ENCODE assay signal across 27 cellular contexts in genomic region chr5:100867039-100867562, GRCh38. TPM values are rescaled to one million over a fixed set of nuclear protein-coding genes. Genes with fewer than 3 reads are reported as not detected.
DNase-seq lines count a peak whose midpoint lies in the region; ATAC-seq and TF ChIP-seq lines count a peak whose summit lies in the region.
"Had no signal": no experiment of that assay in that cellular context is flagged by ENCODE, and none has a peak within 500 bp of the region (broad histone marks: within the 10 kb centered on the region; RNA-seq: fewer than 3 reads in every experiment).

No MANE protein-coding gene starts in this region.

- H4K20me1 ChIP-seq in SK-N-SH (ENCODE audit: insufficient read depth) = no peaks in the 10 kb centered on the region

- ATAC-seq in SK-N-SH treated with all-trans-retinoic acid at 6 μM for 48 hours (no peak), GM18868 (IDR thresholded peaks at IDR 0.05; ENCODE audit: unreplicated experiment) (no peak), HG03521 (IDR thresholded peaks at IDR 0.05; ENCODE audit: unreplicated experiment) (no peak)
- ATAC-seq in activated T-cell treated with anti-CD3 and anti-CD28 coated beads, Interleukin-2, amount 50 U/mL, for 72 hours (replicated peaks in 1 of 2) = no peak
- ATAC-seq in activated T-cell treated with anti-CD3 and anti-CD28 coated beads, Interleukin-2, amount 50 U/mL, for 4 hours = no peak
- no peak for ATAC-seq in activated naive CD8-positive, alpha-beta T cell treated with anti-CD3 and anti-CD28 coated beads, Interleukin-2, amount 50 U/mL, for 24 hours
- peak; percentile 67 for ATAC-seq in stimulated activated effector memory CD8-positive, alpha-beta T cell treated with anti-CD3 and anti-CD28 coated beads, Interleukin-12 subunit alpha, Interleukin-12 subunit beta, amount 100 ng/mL, for 72 hours
- ATAC-seq: HepG2 had no signal

- H2AFZ ChIP-seq in SK-N-SH (ENCODE audit: low read depth) = 0 out of 2 replicates have a peak overlapping the region, but pooled peaks have one; percentile 18

- H3F3A ChIP-seq in SK-N-SH (replicated peaks; ENCODE audit: insufficient read depth) = no peaks in the 10 kb centered on the region

- H3K4me3 Mint-ChIP-seq in activated T-cell treated with anti-CD3 and anti-CD28 coated beads, Interleukin-2, amount 50 U/mL, for 72 hours = peak overlapping the region in 1 of 2 donors; percentile 18
- no peak overlapping the region for H3K4me3 Mint-ChIP-seq in activated T-cell treated with anti-CD3 and anti-CD28 coated beads, Interleukin-2, amount 50 U/mL, for 4 hours
- H3K4me3 Mint-ChIP-seq in activated naive CD8-positive, alpha-beta T cell treated with anti-CD3 and anti-CD28 coated beads, Interleukin-2, amount 50 U/mL, for 24 hours = no peak overlapping the region
- H3K4me3 Mint-ChIP-seq in stimulated activated effector memory CD8-positive, alpha-beta T cell treated with anti-CD3 and anti-CD28 coated beads, Interleukin-12 subunit alpha, Interleukin-12 subunit beta, amount 100 ng/mL, for 72 hours = no peak overlapping the region
- H3K4me3 Mint-ChIP-seq: CD14-positive monocyte; CD8-positive, alpha-beta memory T cell had no signal

- H3K36me3 Mint-ChIP-seq in activated T-cell treated with anti-CD3 and anti-CD28 coated beads, Interleukin-2, amount 50 U/mL, for 72 hours (ENCODE audit: insufficient read depth in 2 of 2) = peaks cover 21 to 42% of the 10 kb centered on the region in 2 donors
- peaks cover 36% of the 10 kb centered on the region for H3K36me3 Mint-ChIP-seq in activated T-cell treated with anti-CD3 and anti-CD28 coated beads, Interleukin-2, amount 50 U/mL, for 4 hours (ENCODE audit: insufficient read depth)
- H3K36me3 Mint-ChIP-seq in activated naive CD8-positive, alpha-beta T cell treated with anti-CD3 and anti-CD28 coated beads, Interleukin-2, amount 50 U/mL, for 24 hours (ENCODE audit: low read depth) = peaks cover 71% of the 10 kb centered on the region
- peaks cover 79% of the 10 kb centered on the region for H3K36me3 Mint-ChIP-seq in stimulated activated effector memory CD8-positive, alpha-beta T cell treated with anti-CD3 and anti-CD28 coated beads, Interleukin-12 subunit alpha, Interleukin-12 subunit beta, amount 100 ng/mL, for 72 hours

- 12% methylated on average over 3 of the region's 3 CpGs for WGBS in SK-N-SH (ENCODE audit: low lambda C conversion rate)

- H3K4me3 ChIP-seq in SK-N-SH (ENCODE audit: low read depth in 2 of 2, low read length in 1 of 2) = no peak overlapping the region

- CTCF ChIA-PET in SK-N-SH (lab: Yijun Ruan, JAX) = no interaction called here

- peaks cover 71% of the 10 kb centered on the region for H3K4me1 Mint-ChIP-seq in activated T-cell treated with anti-CD3 and anti-CD28 coated beads, Interleukin-2, amount 50 U/mL, for 72 hours (ENCODE audit: low read depth)
- peaks cover 41% of the 10 kb centered on the region for H3K4me1 Mint-ChIP-seq in activated T-cell treated with anti-CD3 and anti-CD28 coated beads, Interleukin-2, amount 50 U/mL, for 4 hours (ENCODE audit: low read depth)
- H3K4me1 Mint-ChIP-seq in activated naive CD8-positive, alpha-beta T cell treated with anti-CD3 and anti-CD28 coated beads, Interleukin-2, amount 50 U/mL, for 24 hours = peaks cover 65% of the 10 kb centered on the region
- H3K4me1 Mint-ChIP-seq in stimulated activated effector memory CD8-positive, alpha-beta T cell treated with anti-CD3 and anti-CD28 coated beads, Interleukin-12 subunit alpha, Interleukin-12 subunit beta, amount 100 ng/mL, for 72 hours = peaks cover 42% of the 10 kb centered on the region
- H3K4me1 Mint-ChIP-seq: CD14-positive monocyte had no signal

- no peaks in the 10 kb centered on the region for H3K9me3 Mint-ChIP-seq in activated T-cell treated with anti-CD3 and anti-CD28 coated beads, Interleukin-2, amount 50 U/mL, for 72 hours
- peaks cover 3% of the 10 kb centered on the region for H3K9me3 Mint-ChIP-seq in activated T-cell treated with anti-CD3 and anti-CD28 coated beads, Interleukin-2, amount 50 U/mL, for 4 hours
- peaks cover 10% of the 10 kb centered on the region for H3K9me3 Mint-ChIP-seq in activated naive CD8-positive, alpha-beta T cell treated with anti-CD3 and anti-CD28 coated beads, Interleukin-2, amount 50 U/mL, for 24 hours
- H3K9me3 Mint-ChIP-seq in stimulated activated effector memory CD8-positive, alpha-beta T cell treated with anti-CD3 and anti-CD28 coated beads, Interleukin-12 subunit alpha, Interleukin-12 subunit beta, amount 100 ng/mL, for 72 hours = peaks cover 7% of the 10 kb centered on the region
- H3K9me3 Mint-ChIP-seq: CD8-positive, alpha-beta memory T cell had no signal

- H3K27me3 Mint-ChIP-seq in activated T-cell treated with anti-CD3 and anti-CD28 coated beads, Interleukin-2, amount 50 U/mL, for 72 hours (ENCODE audit: low read depth) = no peaks in the 10 kb centered on the region
- H3K27me3 Mint-ChIP-seq in activated T-cell treated with anti-CD3 and anti-CD28 coated beads, Interleukin-2, amount 50 U/mL, for 4 hours (ENCODE audit: low read depth) = no peaks in the 10 kb centered on the region
- no peaks in the 10 kb centered on the region for H3K27me3 Mint-ChIP-seq in activated naive CD8-positive, alpha-beta T cell treated with anti-CD3 and anti-CD28 coated beads, Interleukin-2, amount 50 U/mL, for 24 hours
- H3K27me3 Mint-ChIP-seq: CD8-positive, alpha-beta memory T cell had no signal

- no peak overlapping the region for H3K27ac ChIP-seq in SK-N-SH (ENCODE audit: low read depth in 2 of 2, low read length in 1 of 2)
- H3K27ac ChIP-seq: 22Rv1 had no signal

- H3K27ac Mint-ChIP-seq in activated T-cell treated with anti-CD3 and anti-CD28 coated beads, Interleukin-2, amount 50 U/mL, for 72 hours = peak overlapping the region; percentile 91
- H3K27ac Mint-ChIP-seq in activated naive CD8-positive, alpha-beta T cell treated with anti-CD3 and anti-CD28 coated beads, Interleukin-2, amount 50 U/mL, for 24 hours = peak overlapping the region; percentile 25
- H3K27ac Mint-ChIP-seq in stimulated activated effector memory CD8-positive, alpha-beta T cell treated with anti-CD3 and anti-CD28 coated beads, Interleukin-12 subunit alpha, Interleukin-12 subunit beta, amount 100 ng/mL, for 72 hours = no peak overlapping the region

- POLR2A ChIA-PET in SK-N-SH (lab: Yijun Ruan, JAX) = no interaction called here

- H3K4me2 ChIP-seq in SK-N-SH = no peak overlapping the region

- H3K36me3 ChIP-seq in SK-N-SH (replicated peaks in 1 of 2; ENCODE audit: control insufficient read depth in 1 of 2, insufficient read depth in 2 of 2, low read length in 1 of 2) = no peaks in the 10 kb centered on the region
- H3K36me3 ChIP-seq: BE2C had no signal

- no peak for TF ChIP-seq CTCF in SK-N-SH (IDR thresholded peaks at IDR 0.05)

- no peak for TF ChIP-seq EP300 in SK-N-SH (IDR thresholded peaks at IDR 0.05; ENCODE audit: borderline replicate concordance in 1 of 2, low read depth in 1 of 2, low read length in 1 of 2)

- H3K9ac ChIP-seq in SK-N-SH = no peak overlapping the region

- H3K9me3 ChIP-seq in SK-N-SH = no peaks in the 10 kb centered on the region
- H3K9me3 ChIP-seq: BE2C had no signal

- H3K27me3 ChIP-seq in SK-N-SH (ENCODE audit: insufficient read depth) = no peaks in the 10 kb centered on the region
- H3K27me3 ChIP-seq: BE2C had no signal

- DNase-seq in SK-N-SH = no peak
- no peak for DNase-seq in activated T-cell treated with anti-CD3 and anti-CD28 coated beads, Interleukin-2, amount 50 U/mL, for 72 hours
- no peak for DNase-seq in activated T-cell treated with anti-CD3 and anti-CD28 coated beads, Interleukin-2, amount 50 U/mL, for 4 hours
- DNase-seq in activated naive CD8-positive, alpha-beta T cell treated with anti-CD3 and anti-CD28 coated beads, Interleukin-2, amount 50 U/mL, for 24 hours = no peak
- DNase-seq in stimulated activated effector memory CD8-positive, alpha-beta T cell treated with anti-CD3 and anti-CD28 coated beads, Interleukin-12 subunit alpha, Interleukin-12 subunit beta, amount 100 ng/mL, for 72 hours (ENCODE audit: low spot score in 2 of 2) = no peak
- DNase-seq: ACHN; BE2C; Calu3; CD8-positive, alpha-beta memory T cell; DMS79 treated with DMSO at 0.1 percent for 48 hours; GF-D8; KBM-7; MV-4-11; NCI-H1105; NCI-H1436 treated with DMSO at 0.1 percent for 48 hours; NCI-H1930; NCI-H2107; NCI-H524; NCI-H748 treated with DMSO at 0.1 percent for 48 hours; SIG-M5 had no signal

- no peaks in the 10 kb centered on the region for H3K9me2 ChIP-seq in SK-N-SH

- TF ChIP-seq RAD21 in SK-N-SH (IDR thresholded peaks at IDR 0.05; ENCODE audit: low read length) = no peak

- no peaks in the 10 kb centered on the region for H3K4me1 ChIP-seq in SK-N-SH (ENCODE audit: control insufficient read depth in 1 of 2, insufficient read depth in 2 of 2, low read depth in 1 of 2, low read length in 1 of 2)
- H3K4me1 ChIP-seq: BE2C had no signal

- no peaks in the 10 kb centered on the region for H3K79me2 ChIP-seq in SK-N-SH (ENCODE audit: insufficient read depth)

TF ChIP-seq in SK-N-SH, 30 proteins besides CTCF, POLR2A, EP300 and RAD21 (continues in another document):
- TF ChIP-seq NRF1 (IDR thresholded peaks at IDR 0.05; ENCODE audit: low read depth, low read length) = no peak
- TF ChIP-seq MAX (IDR thresholded peaks at IDR 0.05; ENCODE audit: low read depth) = no peak
- no peak for TF ChIP-seq RFX5 (IDR thresholded peaks at IDR 0.05; ENCODE audit: low read length)
- TF ChIP-seq NFIC (IDR thresholded peaks at IDR 0.05; ENCODE audit: borderline replicate concordance) = no peak
- TF ChIP-seq FOXM1 (IDR thresholded peaks at IDR 0.05; ENCODE audit: low read depth) = no peak
- no peak for TF ChIP-seq YY1 (IDR thresholded peaks at IDR 0.05; ENCODE audit: low read depth)

TF ChIP-seq in SK-N-SH treated with all-trans-retinoic acid at 6 μM for 48 hours, 23 proteins besides CTCF, POLR2A, EP300 and RAD21 (continues in another document):
- no peak for TF ChIP-seq CSDC2 (CRISPR knock-in tag; IDR thresholded peaks at IDR 0.05)

RNA-seq across cellular contexts. Expression of gene ST8SIA4, which starts 36.0 kb away (rescaled TPM):
- 0.02 TPM in 2 replicates for polyA plus RNA-seq in SK-N-SH (2012; rRNA removed)
- 0.01 and 0.03 TPM in 2 replicates for polyA plus RNA-seq in SK-N-SH (2012; cell fraction: cytosol; rRNA removed)
- 0.01 TPM in 1 of 2 replicates, not detected in the other for polyA plus RNA-seq in SK-N-SH (2012; cell fraction: nucleus; rRNA removed)
- 10 to 100 TPM; 44.5 to 47.1 TPM for total RNA-seq in activated T-cell treated with anti-CD3 and anti-CD28 coated beads, Interleukin-2, amount 50 U/mL, for 72 hours
- 10 to 100 TPM; 27.2 to 38.4 (median 36.9) TPM for total RNA-seq in activated T-cell treated with anti-CD3 and anti-CD28 coated beads, Interleukin-2, amount 50 U/mL, for 4 hours
- total RNA-seq: Calu3, HepG2, HT1080 had no signal
- polyA plus RNA-seq: HepG2 had no signal
